In the genomic region with DNA sequence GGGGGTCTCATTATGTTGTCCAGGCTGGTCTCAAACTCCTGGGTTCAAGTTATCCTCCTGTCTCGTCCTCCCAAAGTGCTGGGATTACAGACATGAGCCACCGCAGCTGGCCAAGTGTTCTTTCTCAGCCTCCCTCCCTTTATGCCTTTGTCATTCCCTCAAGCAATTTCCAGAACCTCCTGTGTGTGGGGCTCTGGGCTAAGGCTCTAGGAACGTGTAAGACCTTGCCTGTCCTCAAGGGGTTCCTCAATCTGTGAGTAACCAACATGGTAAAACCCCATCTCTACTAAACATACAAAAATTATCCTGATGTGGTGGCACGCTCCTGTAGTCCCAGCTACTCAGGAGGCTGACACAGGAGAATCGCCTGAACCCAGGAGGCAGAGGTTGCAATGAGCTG, we compare ENCODE assay signal across 13 cellular contexts. TPM values are rescaled to one million over a fixed set of nuclear protein-coding genes. Genes with fewer than 3 reads are reported as not detected.
DNase-seq lines count a peak whose midpoint lies in the region; TF ChIP-seq lines count a peak whose summit lies in the region.
"Had no signal": no experiment of that assay in that cellular context is flagged by ENCODE, and none has a peak within 500 bp of the region (broad histone marks: within the 10 kb centered on the region; RNA-seq: fewer than 3 reads in every experiment).

No MANE protein-coding gene starts in this region.

- no peak overlapping the region for H4K8ac ChIP-seq in mesenchymal stem cell (ENCODE audit: low read length)

- no peak overlapping the region for H2BK120ac ChIP-seq in mesenchymal stem cell (ENCODE audit: low read depth, low read length)

- intact Hi-C loops in head of caudate nucleus (cut with DNase I), result no loop called here

- H4K91ac ChIP-seq in mesenchymal stem cell (ENCODE audit: low read length), result no peak overlapping the region

- peaks cover 0 to 11% of the 10 kb centered on the region in 2 experiments for H3K27me3 ChIP-seq in mesenchymal stem cell (ENCODE audit: control insufficient read depth in 1 of 2, insufficient read depth in 1 of 2, low read length in 2 of 2)
- no peaks in the 10 kb centered on the region for H3K27me3 ChIP-seq in hepatocyte
- H3K27me3 ChIP-seq: suprapubic skin had no signal

- H3K79me1 ChIP-seq in mesenchymal stem cell (replicated peaks; ENCODE audit: low read length, poor library complexity, severe bottlenecking), result no peaks in the 10 kb centered on the region

- H2BK5ac ChIP-seq in mesenchymal stem cell (ENCODE audit: low read depth, low read length, poor library complexity, severe bottlenecking), result no peak overlapping the region

- no peak overlapping the region for H2AK5ac ChIP-seq in mesenchymal stem cell (ENCODE audit: low read length, severe bottlenecking)

- no peak overlapping the region for H3K9ac ChIP-seq in mesenchymal stem cell (ENCODE audit: low read length)

- H3K36me3 ChIP-seq in mesenchymal stem cell (ENCODE audit: control insufficient read depth in 1 of 2, insufficient read depth in 2 of 2, low read depth in 1 of 2, low read length in 2 of 2) (no peaks in the 10 kb centered on the region), hepatocyte (replicated peaks; ENCODE audit: insufficient read depth, low read depth) (no peaks in the 10 kb centered on the region)
- H3K36me3 ChIP-seq: suprapubic skin had no signal

- no peak overlapping the region for H3K18ac ChIP-seq in mesenchymal stem cell (ENCODE audit: low read depth in 1 of 2, low read length in 2 of 2)

- H3K23ac ChIP-seq in mesenchymal stem cell (ENCODE audit: low read length in 2 of 2), result no peak overlapping the region

- 80% methylated on average over 5 of the region's 5 CpGs for WGBS in mesenchymal stem cell
- 82% methylated on average over 5 of the region's 5 CpGs for WGBS in hepatocyte (ENCODE audit: low lambda C conversion rate, missing lambda C conversion rate)

- no peaks in the 10 kb centered on the region for H3K9me2 ChIP-seq in hepatocyte (replicated peaks; ENCODE audit: insufficient read depth)

- H3K14ac ChIP-seq in mesenchymal stem cell (ENCODE audit: low read length in 2 of 2), result no peak overlapping the region

- H2BK12ac ChIP-seq in mesenchymal stem cell (ENCODE audit: low read length in 2 of 2), result no peak overlapping the region

- H3K27ac ChIP-seq in RWPE1, result peak overlapping the region; percentile 74
- no peak overlapping the region for H3K27ac ChIP-seq in mesenchymal stem cell (ENCODE audit: low read length, poor library complexity, severe bottlenecking)
- H3K27ac ChIP-seq in hepatocyte, result no peak overlapping the region
- H3K27ac ChIP-seq: suprapubic skin had no signal

- H3K4me2 ChIP-seq in mesenchymal stem cell (ENCODE audit: low read length, poor library complexity, severe bottlenecking), result no peak overlapping the region
- H3K4me2 ChIP-seq in hepatocyte, result no peak overlapping the region

- no peaks in the 10 kb centered on the region for H4K20me1 ChIP-seq in hepatocyte (ENCODE audit: insufficient read depth, poor library complexity, severe bottlenecking)

- H3K4me1 ChIP-seq in mesenchymal stem cell (ENCODE audit: control insufficient read depth, insufficient read depth, low read depth, low read length) (peaks cover 6% of the 10 kb centered on the region), hepatocyte (ENCODE audit: insufficient read depth) (no peaks in the 10 kb centered on the region)

- CTCF ChIA-PET in RWPE1 (lab: Yijun Ruan, JAX), result no interaction called here

- no peaks in the 10 kb centered on the region for H3K9me3 ChIP-seq in mesenchymal stem cell (ENCODE audit: control insufficient read depth, low read length)
- no peaks in the 10 kb centered on the region for H3K9me3 ChIP-seq in hepatocyte (ENCODE audit: low read depth)
- H3K9me3 ChIP-seq: suprapubic skin had no signal

- H3K4ac ChIP-seq in mesenchymal stem cell (ENCODE audit: low read depth in 1 of 2, low read length in 2 of 2), result no peak overlapping the region

- no peak overlapping the region for H2BK15ac ChIP-seq in mesenchymal stem cell (ENCODE audit: low read depth, poor library complexity, severe bottlenecking)

- H3K79me2 ChIP-seq in hepatocyte, result no peaks in the 10 kb centered on the region

- DNase-seq in SKM-1 (lab: John Stamatoyannopoulos, UW; ENCODE audit: unreplicated experiment), result peak; percentile 3
- DNase-seq in SKM-1 treated with dmso at 0.1 percent for 144 hours (lab: John Stamatoyannopoulos, UW; ENCODE audit: unreplicated experiment), result no peak
- no peak for DNase-seq in RWPE1 (ENCODE audit: low spot score)
- peak; percentile 40 for DNase-seq in mesenchymal stem cell
- DNase-seq in hepatocyte (ENCODE audit: low spot score), result no peak
- DNase-seq in head of caudate nucleus, result no peak
- DNase-seq: activated B cell treated with CpG ODN at 0.5 μM for 24 hours; activated T-cell treated with anti-CD3 and anti-CD28 coated beads, Interleukin-2, amount 50 U/mL, for 4 hours; DMS79; NCI-H345 had no signal

- no peak overlapping the region for H3K4me3 ChIP-seq in mesenchymal stem cell (ENCODE audit: insufficient read depth in 1 of 2, low read depth in 1 of 2, low read length in 2 of 2)
- H3K4me3 ChIP-seq in hepatocyte, result no peak overlapping the region
- H3K4me3 ChIP-seq: suprapubic skin had no signal

- no peak overlapping the region for H2AFZ ChIP-seq in mesenchymal stem cell (ENCODE audit: low read depth, low read length)
- no peak overlapping the region for H2AFZ ChIP-seq in hepatocyte

- TF ChIP-seq CTCF in RWPE1 (conservative IDR thresholded peaks at IDR 0.05; ENCODE audit: low read depth) (no peak), hepatocyte (IDR thresholded peaks at IDR 0.05; ENCODE audit: poor library complexity) (no peak)

- POLR2A ChIA-PET in RWPE1 (lab: Yijun Ruan, JAX; ENCODE audit: low non-redundant PET), result no interaction called here

RNA-seq across cellular contexts. Expression of a gene that starts 15.5 kb away (rescaled TPM):
- polyA plus RNA-seq in mesenchymal stem cell (2013, experiment 1 of 2), result not detected
- polyA plus RNA-seq in mesenchymal stem cell (2013, experiment 2 of 2), result not detected
- total RNA-seq in hepatocyte, result not detected in 2 replicates
- polyA plus RNA-seq in hepatocyte, result 0.30 TPM in 1 of 2 replicates, not detected in the other
- total RNA-seq: A172; activated B cell treated with CpG ODN at 0.5 μM for 24 hours; activated T-cell treated with anti-CD3 and anti-CD28 coated beads, Interleukin-2, amount 50 U/mL, for 4 hours; mononuclear cell had no signal

RNA-seq across cellular contexts. Expression of a gene that starts 23.9 kb away (rescaled TPM):
- polyA plus RNA-seq in mesenchymal stem cell (2013, experiment 1 of 2), result 0.03 TPM
- polyA plus RNA-seq in mesenchymal stem cell (2013, experiment 2 of 2), result 0.04 TPM
- 13.8 and 22.2 TPM in 2 replicates for total RNA-seq in hepatocyte
- polyA plus RNA-seq in hepatocyte, result 12.4 and 16.1 TPM in 2 replicates
- total RNA-seq: A172 had no signal

RNA-seq across cellular contexts. Expression of a gene that starts 28.0 kb away (rescaled TPM):
- polyA plus RNA-seq in mesenchymal stem cell (2013, experiment 1 of 2), result 1,704 TPM
- polyA plus RNA-seq in mesenchymal stem cell (2013, experiment 2 of 2), result 1,641 TPM
- 1,372 and 1,462 TPM in 2 replicates for total RNA-seq in hepatocyte
- 616 and 623 TPM in 2 replicates for polyA plus RNA-seq in hepatocyte

RNA-seq across cellular contexts. Expression of a gene that starts 28.3 kb away (rescaled TPM):
- polyA plus RNA-seq in mesenchymal stem cell (2013, experiment 1 of 2), result 9.1 TPM
- polyA plus RNA-seq in mesenchymal stem cell (2013, experiment 2 of 2), result 9.4 TPM
- 45.2 and 56.7 TPM in 2 replicates for total RNA-seq in hepatocyte
- 39.4 and 48.2 TPM in 2 replicates for polyA plus RNA-seq in hepatocyte

RNA-seq across cellular contexts. Expression of a gene that starts 39.0 kb away (rescaled TPM):
- polyA plus RNA-seq in mesenchymal stem cell (2013, experiment 1 of 2), result 0.83 TPM
- 0.70 TPM for polyA plus RNA-seq in mesenchymal stem cell (2013, experiment 2 of 2)
- total RNA-seq in hepatocyte, result not detected in 2 replicates
- 0.43 and 0.79 TPM in 2 replicates for polyA plus RNA-seq in hepatocyte
- total RNA-seq: A172; activated B cell treated with CpG ODN at 0.5 μM for 24 hours; activated T-cell treated with anti-CD3 and anti-CD28 coated beads, Interleukin-2, amount 50 U/mL, for 4 hours; mononuclear cell had no signal

Comparison
In these comparisons a context has a peak if more than half of its experiments do, and no peak if none do; other contexts are left out.
1. DNase-seq: peak in SKM-1 (single experiment) and mesenchymal stem cell (single experiment); none in SKM-1 treated with dmso at 0.1 percent for 144 hours (single experiment), RWPE1 (single experiment), hepatocyte (single experiment) and head of caudate nucleus (0 of 42).